35 cellular contexts compared by ENCODE assay signal in genomic region chr6:138238368-138238767, GRCh38. TPM values are rescaled to one million over a fixed set of nuclear protein-coding genes. Genes with fewer than 3 reads are reported as not detected.
"Had no signal": no experiment of that assay in that cellular context is flagged by ENCODE, and none has a peak within 500 bp of the region (broad histone marks: within the 10 kb centered on the region; RNA-seq: fewer than 3 reads in every experiment).

No MANE protein-coding gene starts in this region.

- H3K27ac ChIP-seq: left lung, lower lobe of right lung, ovary, right atrium auricular region, right lobe of liver, suprapubic skin, thoracic aorta, tibial artery, upper lobe of right lung had no signal

- H3K27me3 ChIP-seq: left lung, ovary, right atrium auricular region, right lobe of liver, suprapubic skin, tibial artery, upper lobe of right lung had no signal

- H3K4me3 Mint-ChIP-seq: immature natural killer cell; mesothelial cell of epicardium; naive B cell; natural killer cell; nephron progenitor cell; stimulated activated memory B cell treated with anti-CD40 and anti-IgM and Interleukin-4, amounts not matched to agents 10 μg/mL and 1 μg/mL and 100 μg/mL, for 72 hours had no signal

- H3K36me3 Mint-ChIP-seq: immature natural killer cell; mesothelial cell of epicardium; naive B cell; natural killer cell; stimulated activated memory B cell treated with anti-CD40 and anti-IgM and Interleukin-4, amounts not matched to agents 10 μg/mL and 1 μg/mL and 100 μg/mL, for 72 hours had no signal

- DNase-seq: hypothalamus; immature natural killer cell; kidney; left colon; left lung; lower lobe of right lung; mammary epithelial cell; mesenchymal stem cell; naive B cell; natural killer cell; nephron progenitor cell; ovary; right lobe of liver; stimulated activated CD4-positive, alpha-beta T cell treated with anti-CD3 and anti-CD28 coated beads, Interleukin-1b, Interleukin-23, amount 100 ng/mL, for 48 hours; stimulated activated CD4-positive, alpha-beta T cell treated with anti-CD3 and anti-CD28 coated beads, Interleukin-2, amount 100 ng/mL, for 48 hours; stimulated activated CD4-positive, alpha-beta T cell treated with anti-CD3 and anti-CD28 coated beads, Interleukin-4, amount 100 ng/mL, for 4 hours; stimulated activated CD8-positive, alpha-beta memory T cell treated with anti-CD3 and anti-CD28 coated beads, Interleukin-4, amount 100 ng/mL, for 48 hours; stimulated activated naive CD4-positive, alpha-beta T cell treated with Interleukin-2 at 50 U/mL for 16 hours; tibial artery; trophoblast cell; upper lobe of right lung had no signal

- H3K4me3 ChIP-seq: left lung, lower lobe of right lung, ovary, right atrium auricular region, right lobe of liver, smooth muscle cell, suprapubic skin, thoracic aorta, tibial artery, upper lobe of right lung had no signal

- H3K9me3 ChIP-seq: left lung, lower lobe of right lung, ovary, right atrium auricular region, right lobe of liver, suprapubic skin, thoracic aorta, tibial artery, upper lobe of right lung had no signal

- H3K36me3 ChIP-seq: left lung, lower lobe of right lung, ovary, right atrium auricular region, right lobe of liver, suprapubic skin, thoracic aorta, tibial artery, upper lobe of right lung had no signal

- H3K4me1 ChIP-seq: left lung, lower lobe of right lung, right atrium auricular region, suprapubic skin, tibial artery, upper lobe of right lung had no signal

- H3K4me1 Mint-ChIP-seq: immature natural killer cell; naive B cell; natural killer cell; nephron progenitor cell; stimulated activated memory B cell treated with anti-CD40 and anti-IgM and Interleukin-4, amounts not matched to agents 10 μg/mL and 1 μg/mL and 100 μg/mL, for 72 hours had no signal

- H3K27me3 Mint-ChIP-seq: progenitor cell of endocrine pancreas had no signal

- H3K9me3 Mint-ChIP-seq: immature natural killer cell; mesothelial cell of epicardium; natural killer cell; nephron progenitor cell; stimulated activated memory B cell treated with anti-CD40 and anti-IgM and Interleukin-4, amounts not matched to agents 10 μg/mL and 1 μg/mL and 100 μg/mL, for 72 hours had no signal

- H3K27ac Mint-ChIP-seq: immature natural killer cell; mesothelial cell of epicardium; naive B cell; natural killer cell; nephron progenitor cell; progenitor cell of endocrine pancreas; stimulated activated memory B cell treated with anti-CD40 and anti-IgM and Interleukin-4, amounts not matched to agents 10 μg/mL and 1 μg/mL and 100 μg/mL, for 72 hours had no signal

- ATAC-seq: left colon; left lung; lower lobe of right lung; natural killer cell; right lobe of liver; stimulated activated memory B cell treated with anti-CD40 and anti-IgM and Interleukin-4, amounts not matched to agents 10 μg/mL and 1 μg/mL and 100 μg/mL, for 72 hours; upper lobe of right lung had no signal

RNA-seq across cellular contexts. Expression of gene PBOV1, which starts 20.1 kb away (rescaled TPM):
- total RNA-seq: kidney, left colon, left lung, liver, lower lobe of right lung, mammary epithelial cell, mesothelial cell of epicardium, mononuclear cell, natural killer cell, omental fat pad, ovary, progenitor cell of endocrine pancreas, pulmonary artery endothelial cell, renal cortical epithelial cell, right atrium auricular region, right lobe of liver, skeletal muscle tissue, smooth muscle cell, subcutaneous adipose tissue, suprapubic skin, thoracic aorta, upper lobe of right lung had no signal
- polyA plus RNA-seq: immature natural killer cell, liver, mammary epithelial cell, ovary, smooth muscle cell had no signal
